In genomic region chr2:207589143-207589542, GRCh38 we compare ENCODE assay signal across 16 cellular contexts.
"Had no signal": no experiment of that assay in that cellular context is flagged by ENCODE, and none has a peak within 500 bp of the region (broad histone marks: within the 10 kb centered on the region; RNA-seq: fewer than 3 reads in every experiment).

No MANE protein-coding gene starts in this region.

- FAIRE-seq: colon had no signal

- ATAC-seq: lower lobe of right lung had no signal

- H3K27ac ChIP-seq: brain microvascular endothelial cell, dorsolateral prefrontal cortex, epithelial cell of prostate, lower lobe of right lung had no signal

- H3K27me3 ChIP-seq: brain microvascular endothelial cell, dorsolateral prefrontal cortex had no signal

- H3K4me3 Mint-ChIP-seq: activated CD4-positive, alpha-beta T cell treated with anti-CD3 and anti-CD28 coated beads, Interleukin-2, amount 10 ng/mL, durations not matched to agents 24 days and 14 days; activated T-helper 1 cell treated with anti-CD3 and anti-CD28 coated beads, Interleukin-12 subunit alpha, Interleukin-12 subunit beta, Interleukin-2, Interleukin-4 antibody, amounts not matched to agents 30 ng/mL and 10 ng/mL and 1 ng/mL, durations not matched to agents 14 hours and 24 hours and 36 hours; endodermal cell; nephron progenitor cell; T-helper 2 cell treated with Interferon-gamma antibody and Interleukin-4, amounts not matched to agents 5 μg/mL and 100 μg/mL, for 36 hours had no signal

- H3K4me1 Mint-ChIP-seq: endodermal cell, nephron progenitor cell had no signal

- H3K4me3 ChIP-seq: dorsolateral prefrontal cortex, lower lobe of right lung had no signal

- H3K27ac Mint-ChIP-seq: activated CD4-positive, alpha-beta T cell treated with anti-CD3 and anti-CD28 coated beads, Interleukin-2, amount 10 ng/mL, durations not matched to agents 24 days and 14 days; activated T-helper 1 cell treated with anti-CD3 and anti-CD28 coated beads, Interleukin-12 subunit alpha, Interleukin-12 subunit beta, Interleukin-2, Interleukin-4 antibody, amounts not matched to agents 30 ng/mL and 10 ng/mL and 1 ng/mL, durations not matched to agents 14 hours and 24 hours and 36 hours; endodermal cell; nephron progenitor cell; progenitor cell of endocrine pancreas; T-helper 2 cell treated with Interferon-gamma antibody and Interleukin-4, amounts not matched to agents 5 μg/mL and 100 μg/mL, for 36 hours had no signal

- DNase-seq: activated CD4-positive, alpha-beta T cell treated with anti-CD3 and anti-CD28 coated beads, Interleukin-2, amount 10 ng/mL, durations not matched to agents 24 days and 14 days; activated naive CD4-positive, alpha-beta T cell treated with Interleukin-2 at 50 U/mL for 16 hours; aorta; brain microvascular endothelial cell; central memory CD4-positive, alpha-beta T cell; dorsolateral prefrontal cortex; endodermal cell; foreskin fibroblast; lower lobe of right lung; nephron progenitor cell; stimulated activated CD4-positive, alpha-beta T cell treated with anti-CD3 and anti-CD28 coated beads, Interleukin-2, amount 100 ng/mL, for 24 hours had no signal

- H3K27me3 Mint-ChIP-seq: activated CD4-positive, alpha-beta T cell treated with anti-CD3 and anti-CD28 coated beads, Interleukin-2, amount 10 ng/mL, durations not matched to agents 24 days and 14 days; progenitor cell of endocrine pancreas had no signal

- H3K4me1 ChIP-seq: lower lobe of right lung had no signal
